ENCODE assay signal across 2 cellular contexts in genomic region chr20:10462516-10462915, GRCh38.
TF ChIP-seq lines count a peak whose summit lies in the region.

No MANE protein-coding gene starts in this region.

TF ChIP-seq in HepG2, 621 proteins besides CTCF, POLR2A, EP300 and RAD21:
- TF ChIP-seq BCL6 (CRISPR knock-in tag; IDR thresholded peaks at IDR 0.05) (peak; percentile 62; the same call in 1 of the 2 replicates), CEBPB (IDR thresholded peaks at IDR 0.05; ENCODE audit: borderline replicate concordance, low read depth, low read length) (no peak), FUBP1 (CRISPR knock-in tag; IDR thresholded peaks at IDR 0.05; ENCODE audit: borderline replicate concordance) (no peak), ZNF850 (CRISPR knock-in tag; conservative IDR thresholded peaks at IDR 0.05) (no peak)

TF ChIP-seq in GM12878, 131 proteins besides CTCF, POLR2A, EP300 and RAD21:
- TF ChIP-seq RCOR1 (conservative IDR thresholded peaks at IDR 0.05; ENCODE audit: low read depth, low read length) = no peak
- TF ChIP-seq SREBF2 (IDR thresholded peaks at IDR 0.05; ENCODE audit: low read length) = no peak
